ENCODE assay signal across 1 cellular context in the genomic region with DNA sequence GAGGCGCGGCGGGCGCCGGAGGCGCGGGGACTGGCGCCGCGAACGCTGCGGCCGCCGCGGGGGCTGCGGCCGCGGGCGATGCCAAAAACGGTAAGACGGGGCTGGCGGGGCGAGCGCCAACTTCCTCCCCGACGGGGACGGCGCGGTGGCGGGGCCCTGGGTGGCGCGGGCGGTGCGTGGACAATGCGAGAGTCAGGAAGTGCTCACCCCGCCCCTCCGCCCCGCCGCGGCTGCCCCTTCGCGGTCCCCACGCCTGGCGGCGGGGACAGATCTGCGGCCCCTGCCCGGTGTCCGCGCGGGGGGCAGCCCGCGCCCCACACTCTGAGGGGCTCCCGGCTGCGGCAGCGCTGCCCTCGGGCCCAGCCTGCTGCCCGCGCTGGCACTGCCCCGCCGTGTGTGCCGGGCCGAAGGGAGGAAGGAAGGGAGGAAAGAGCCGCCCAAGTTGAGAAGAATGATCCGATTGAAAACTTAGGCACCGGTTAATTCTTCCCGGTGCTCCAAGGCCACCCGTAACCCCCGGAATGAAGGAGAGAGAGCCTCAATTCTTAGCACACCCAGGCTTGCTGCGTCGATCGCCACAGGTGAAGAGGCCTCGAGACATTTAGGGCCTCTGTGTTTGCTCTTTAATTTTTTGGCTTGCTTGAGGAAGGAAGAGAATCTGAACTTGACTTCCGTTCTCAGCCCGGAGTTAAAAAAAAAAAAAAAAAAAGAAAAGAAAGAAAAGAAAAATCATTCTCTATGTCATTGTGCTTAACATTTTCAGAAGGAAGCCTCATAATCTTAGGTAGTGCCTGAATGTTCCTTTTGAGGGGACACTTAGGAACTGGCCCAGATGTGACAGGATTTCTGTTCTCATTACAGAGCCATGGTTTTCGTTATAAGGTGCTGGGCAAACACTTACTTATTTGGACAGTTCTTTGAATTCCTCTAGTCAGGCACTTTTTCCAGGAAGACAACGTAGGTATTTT.
TF ChIP-seq lines count a peak whose summit lies in the region.

No MANE protein-coding gene starts in this region.

TF ChIP-seq in GM23338, 12 proteins besides CTCF, POLR2A, EP300 and RAD21 (continued from another document):
- no peak for TF ChIP-seq ZNF462 (CRISPR knock-in tag; IDR thresholded peaks at IDR 0.05)
- TF ChIP-seq EZH2 (IDR thresholded peaks at IDR 0.05; ENCODE audit: low read depth, unreplicated experiment): no peak
- TF ChIP-seq STAT1 (IDR thresholded peaks at IDR 0.05; ENCODE audit: unreplicated experiment): no peak
- TF ChIP-seq, protein P1, sequence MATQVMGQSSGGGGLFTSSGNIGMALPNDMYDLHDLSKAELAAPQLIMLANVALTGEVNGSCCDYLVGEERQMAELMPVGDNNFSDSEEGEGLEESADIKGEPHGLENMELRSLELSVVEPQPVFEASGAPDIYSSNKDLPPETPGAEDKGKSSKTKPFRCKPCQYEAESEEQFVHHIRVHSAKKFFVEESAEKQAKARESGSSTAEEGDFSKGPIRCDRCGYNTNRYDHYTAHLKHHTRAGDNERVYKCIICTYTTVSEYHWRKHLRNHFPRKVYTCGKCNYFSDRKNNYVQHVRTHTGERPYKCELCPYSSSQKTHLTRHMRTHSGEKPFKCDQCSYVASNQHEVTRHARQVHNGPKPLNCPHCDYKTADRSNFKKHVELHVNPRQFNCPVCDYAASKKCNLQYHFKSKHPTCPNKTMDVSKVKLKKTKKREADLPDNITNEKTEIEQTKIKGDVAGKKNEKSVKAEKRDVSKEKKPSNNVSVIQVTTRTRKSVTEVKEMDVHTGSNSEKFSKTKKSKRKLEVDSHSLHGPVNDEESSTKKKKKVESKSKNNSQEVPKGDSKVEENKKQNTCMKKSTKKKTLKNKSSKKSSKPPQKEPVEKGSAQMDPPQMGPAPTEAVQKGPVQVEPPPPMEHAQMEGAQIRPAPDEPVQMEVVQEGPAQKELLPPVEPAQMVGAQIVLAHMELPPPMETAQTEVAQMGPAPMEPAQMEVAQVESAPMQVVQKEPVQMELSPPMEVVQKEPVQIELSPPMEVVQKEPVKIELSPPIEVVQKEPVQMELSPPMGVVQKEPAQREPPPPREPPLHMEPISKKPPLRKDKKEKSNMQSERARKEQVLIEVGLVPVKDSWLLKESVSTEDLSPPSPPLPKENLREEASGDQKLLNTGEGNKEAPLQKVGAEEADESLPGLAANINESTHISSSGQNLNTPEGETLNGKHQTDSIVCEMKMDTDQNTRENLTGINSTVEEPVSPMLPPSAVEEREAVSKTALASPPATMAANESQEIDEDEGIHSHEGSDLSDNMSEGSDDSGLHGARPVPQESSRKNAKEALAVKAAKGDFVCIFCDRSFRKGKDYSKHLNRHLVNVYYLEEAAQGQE (IDR thresholded peaks at IDR 0.05; ENCODE audit: unreplicated experiment): no peak
- no peak for TF ChIP-seq JUNB (IDR thresholded peaks at IDR 0.05; ENCODE audit: unreplicated experiment)
- TF ChIP-seq ZNF331 (CRISPR knock-in tag; IDR thresholded peaks at IDR 0.05; ENCODE audit: low read depth): no peak
- no peak for TF ChIP-seq ZNF114 (CRISPR knock-in tag; IDR thresholded peaks at IDR 0.05)
- TF ChIP-seq POLR2AphosphoS5 (IDR thresholded peaks at IDR 0.05; ENCODE audit: low read depth): no peak
- TF ChIP-seq EZH2phosphoT487 (IDR thresholded peaks at IDR 0.05; ENCODE audit: unreplicated experiment): no peak
